In the genomic region with DNA sequence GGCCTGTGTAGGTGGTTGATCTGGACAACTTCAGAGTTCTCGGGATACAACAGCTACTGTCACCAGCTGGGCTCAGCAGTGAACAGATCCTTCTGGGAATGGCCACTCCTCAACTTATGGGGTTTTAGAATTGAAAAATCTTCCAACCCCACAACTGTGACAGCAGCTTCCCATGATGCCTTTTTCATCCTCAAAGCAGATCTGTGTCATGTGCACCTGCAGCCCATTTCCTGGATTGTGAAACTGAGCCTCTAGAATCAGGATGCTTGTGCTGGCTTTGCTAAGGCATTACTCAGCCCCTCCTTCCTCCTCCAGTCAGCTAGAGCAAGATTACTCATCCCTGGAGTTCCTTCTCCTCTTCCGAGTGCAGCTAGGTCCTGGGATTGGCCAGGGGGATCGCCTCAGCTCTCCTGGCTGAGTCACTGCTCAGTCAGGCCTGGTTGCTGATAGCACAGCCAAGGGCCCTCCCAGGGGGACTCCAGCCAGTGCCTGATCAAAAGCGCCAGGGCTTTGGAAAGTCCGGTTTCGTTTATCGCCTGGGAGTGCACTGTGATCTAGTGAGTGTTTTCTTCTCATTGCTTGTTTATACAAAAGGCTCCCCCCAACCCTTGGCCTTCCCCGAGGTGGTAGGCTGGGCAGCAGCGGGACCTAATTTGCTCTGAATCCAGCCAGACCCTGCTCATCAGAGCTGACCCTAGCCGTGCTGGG, we compare ENCODE assay signal across 8 cellular contexts. TPM values are rescaled to one million over a fixed set of nuclear protein-coding genes. Genes with fewer than 3 reads are reported as not detected.
DNase-seq lines count a peak whose midpoint lies in the region; ATAC-seq, FAIRE-seq and TF ChIP-seq lines count a peak whose summit lies in the region.

No MANE protein-coding gene starts in this region.

- H3K27ac ChIP-seq in SJSA1 (peak overlapping the region; percentile 62), thoracic aorta (peak overlapping the region; percentile 43 to 60)

- peak; percentile 99 for DNase-seq in GM04503 (ENCODE audit: low read depth)
- DNase-seq in NAMALWA (ENCODE audit: low spot score), result peak; percentile 49
- DNase-seq in SJSA1 (ENCODE audit: low read depth in 1 of 2, low spot score in 2 of 2), result peak; percentile 95 to 98
- DNase-seq in activated naive CD4-positive, alpha-beta T cell treated with Interleukin-2 at 50 U/mL for 16 hours, result peak; percentile 87
- DNase-seq in frontal cortex (ENCODE audit: low spot score in 2 of 2), result peak; percentile 71 to 92
- DNase-seq in occipital lobe (lab: John Stamatoyannopoulos, UW), result peak; percentile 90
- peak; percentile 93 for DNase-seq in thoracic aorta (ENCODE audit: low spot score)

- FAIRE-seq in frontal cortex (lab: Jason Lieb, UNC), result no peak

- ATAC-seq in HG02588 (IDR thresholded peaks at IDR 0.05; ENCODE audit: unreplicated experiment) (peak; percentile 46), thoracic aorta (ENCODE audit: insufficient number of reproducible peaks, low FRiP score, low read depth) (peak; percentile 93)

- H3K36me3 ChIP-seq in SJSA1 (peaks cover 5% of the 10 kb centered on the region), thoracic aorta (no peaks in the 10 kb centered on the region)

- H3K4me1 ChIP-seq in SJSA1 (replicated peaks) (peaks cover 32% of the 10 kb centered on the region), thoracic aorta (ENCODE audit: control insufficient read depth in 1 of 2, low read depth in 2 of 2) (peaks cover 25 to 47% of the 10 kb centered on the region in 2 donors)

- no peak overlapping the region for H3K4me3 ChIP-seq in SJSA1
- H3K4me3 ChIP-seq in thoracic aorta, result peak overlapping the region; percentile 59

- no peak for TF ChIP-seq CTCF in thoracic aorta (IDR thresholded peaks at IDR 0.05)

- H3K9me3 ChIP-seq in SJSA1 (replicated peaks) (no peaks in the 10 kb centered on the region), thoracic aorta (no peaks in the 10 kb centered on the region)

- H3K27me3 ChIP-seq in SJSA1 (replicated peaks) (no peaks in the 10 kb centered on the region), thoracic aorta (replicated peaks; ENCODE audit: insufficient read depth) (no peaks in the 10 kb centered on the region)

RNA-seq across cellular contexts. Expression of gene LPIN1, which starts 2.4 kb away (rescaled TPM):
- 19.1 and 19.4 TPM in 2 replicates for total RNA-seq in SJSA1 (2014; rRNA removed; shearing (Covaris generic))
- total RNA-seq in frontal cortex, result 28.1 TPM
- total RNA-seq in occipital lobe, result 26.7 TPM
- 10 to 100 TPM; 24.5 to 55.8 TPM for total RNA-seq in thoracic aorta

Comparison
In these comparisons a context has a peak if more than half of its experiments do, and no peak if none do; other contexts are left out.
1. DNase-seq: peak in every context shown above with its lines; median percentile 99 in GM04503; 96 in SJSA1; 93 in thoracic aorta; 90 in occipital lobe; 87 in activated naive CD4-positive, alpha-beta T cell treated with Interleukin-2 at 50 U/mL for 16 hours; 82 in frontal cortex; 49 in NAMALWA.